Comparison of ENCODE assay signal across 8 cellular contexts in genomic region chr6:16239090-16239797, GRCh38. TPM values are rescaled to one million over a fixed set of nuclear protein-coding genes. Genes with fewer than 3 reads are reported as not detected.
A peak's percentile ranks its signal among the peaks of the same experiment; 100 is the strongest.
DNase-seq lines count a peak whose midpoint lies in the region; ATAC-seq and TF ChIP-seq lines count a peak whose summit lies in the region.

No MANE protein-coding gene starts in this region.

- peak; percentile 56 to 81 (median 76) for ATAC-seq in heart left ventricle
- ATAC-seq in HG03520 (IDR thresholded peaks at IDR 0.05; ENCODE audit: unreplicated experiment) = no peak

- intact Hi-C loops in heart left ventricle (cut with DNase I) = loop anchor here in 7 of 10 donors (1.0 to 10.0 kb wide), 11 partner anchors 38 to 528 kb away; partner anchors contain the start of gene ATXN1 (in 1 of the 7)

- no peaks in the 10 kb centered on the region for H3K79me2 ChIP-seq in osteoblast (ENCODE audit: insufficient read depth, low read length)

- H3K27me3 ChIP-seq in heart left ventricle = no peaks in the 10 kb centered on the region
- peaks cover 10% of the 10 kb centered on the region for H3K27me3 ChIP-seq in osteoblast (ENCODE audit: insufficient read depth, low read length)

- peak overlapping the region; percentile 92 for H2AFZ ChIP-seq in osteoblast (ENCODE audit: low read length)

- DNase-seq in A172 (ENCODE audit: low spot score) (peak; percentile 69), GM13976 (ENCODE audit: low spot score) (peak; percentile 46), NCI-H510A treated with DMSO at 0.1 percent for 48 hours (lab: John Stamatoyannopoulos, UW) (peak; percentile 36), amygdala (lab: John Stamatoyannopoulos, UW) (peak in 44 of 56 donors; percentile 11 to 74 (median 49)), heart left ventricle (peak; percentile 33 to 88 (median 84)), osteoblast (ENCODE audit: insufficient read length, low spot score, missing footprints) (peak; percentile 90), NCI-H2171 (lab: John Stamatoyannopoulos, UW) (no peak)

- TF ChIP-seq POLR2A in heart left ventricle (IDR thresholded peaks at IDR 0.05) = peak in 1 of 2 donors; percentile 55

- peak overlapping the region; percentile 90 for H3K4me2 ChIP-seq in osteoblast (ENCODE audit: insufficient read depth, low read length)

- H3K4me1 ChIP-seq in heart left ventricle (peaks cover 0 to 72% (median 31%) of the 10 kb centered on the region in 12 donors), osteoblast (ENCODE audit: insufficient read depth, low read length) (peaks cover 30% of the 10 kb centered on the region)

- no peaks in the 10 kb centered on the region for H4K20me1 ChIP-seq in osteoblast (ENCODE audit: insufficient read depth, low read length)

- TF ChIP-seq CTCF in GM13976 (IDR thresholded peaks at IDR 0.05; ENCODE audit: borderline replicate concordance, control extremely low read depth, extremely low read depth, insufficient read depth, missing control alignments) = no peak
- peak in 11 of 12 donors; percentile 14 to 63 (median 37) for TF ChIP-seq CTCF in heart left ventricle (IDR thresholded peaks at IDR 0.05)
- peak; percentile 47 for TF ChIP-seq CTCF in osteoblast (IDR thresholded peaks at IDR 0.05; ENCODE audit: extremely low read depth, low read depth, low read length)

- no peaks in the 10 kb centered on the region for H3K36me3 ChIP-seq in heart left ventricle
- no peaks in the 10 kb centered on the region for H3K36me3 ChIP-seq in osteoblast (ENCODE audit: insufficient read depth, low read length)

- 8 to 13% (median 10%) methylated on average over 25 to 27 of the region's 27 CpGs for WGBS in heart left ventricle, 4 donors

- in situ Hi-C loops in GM13976 (cut with MboI; ENCODE audit: low sequenced_read_pairs, unreplicated experiment) = no loop called here

- H3K9me3 ChIP-seq in heart left ventricle (no peaks in the 10 kb centered on the region), osteoblast (ENCODE audit: low read depth, low read length) (no peaks in the 10 kb centered on the region)

- H3K4me3 ChIP-seq in heart left ventricle (peak overlapping the region; percentile 50 to 88 (median 76)), osteoblast (ENCODE audit: insufficient read depth, low read length) (peak overlapping the region; percentile 87)

- peak overlapping the region; percentile 59 to 92 (median 86) for H3K27ac ChIP-seq in heart left ventricle
- peak overlapping the region; percentile 55 for H3K27ac ChIP-seq in osteoblast (ENCODE audit: low read depth, low read length)

RNA-seq across cellular contexts. Expression of gene GMPR, which starts 0.9 kb away (rescaled TPM):
- 6.6 and 9.6 TPM in 2 replicates for total RNA-seq in A172 (2014; rRNA removed; shearing (Covaris generic))
- 100 to 1,000 TPM in 5 of 9 donors, 10 to 100 TPM in 4; 67.8 to 160 (median 115) TPM for total RNA-seq in heart left ventricle
- polyA plus RNA-seq in heart left ventricle = 100 to 1,000 TPM; 140 to 294 TPM
- total RNA-seq in osteoblast = 6.5 and 7.4 TPM in 2 replicates
